In genomic region chr11:63951779-63952536, GRCh38 we compare ENCODE assay signal across 11 cellular contexts. TPM values are rescaled to one million over a fixed set of nuclear protein-coding genes. Genes with fewer than 3 reads are reported as not detected.
A peak's percentile ranks its signal among the peaks of the same experiment; 100 is the strongest.
DNase-seq lines count a peak whose midpoint lies in the region; ATAC-seq and TF ChIP-seq lines count a peak whose summit lies in the region.
"Had no signal": no experiment of that assay in that cellular context is flagged by ENCODE, and none has a peak within 500 bp of the region (broad histone marks: within the 10 kb centered on the region; RNA-seq: fewer than 3 reads in every experiment).

No MANE protein-coding gene starts in this region.

- H4K20me1 ChIP-seq in PC-9 (ENCODE audit: insufficient read depth), result peaks cover 4% of the 10 kb centered on the region

- H3K4me1 ChIP-seq in naive thymus-derived CD4-positive, alpha-beta T cell (ENCODE audit: control insufficient read depth in 2 of 2, insufficient read depth in 2 of 2, low read length in 2 of 2), result peaks cover 15 to 28% of the 10 kb centered on the region in 2 donors
- no peaks in the 10 kb centered on the region for H3K4me1 ChIP-seq in PC-9 (replicated peaks; ENCODE audit: insufficient read depth)
- H3K4me1 ChIP-seq: tibial nerve had no signal

- H3K27me3 ChIP-seq in HL-60 (ENCODE audit: insufficient read depth, poor library complexity, severe bottlenecking), result no peaks in the 10 kb centered on the region
- no peaks in the 10 kb centered on the region for H3K27me3 ChIP-seq in naive thymus-derived CD4-positive, alpha-beta T cell (ENCODE audit: control insufficient read depth in 2 of 2, insufficient read depth in 2 of 2, low read length in 2 of 2)
- H3K27me3 ChIP-seq in PC-9 (ENCODE audit: insufficient read depth, low read depth), result no peaks in the 10 kb centered on the region
- H3K27me3 ChIP-seq: tibial nerve had no signal

- peaks cover 20% of the 10 kb centered on the region for H3K4me1 Mint-ChIP-seq in activated T-cell treated with anti-CD3 and anti-CD28 coated beads, Interleukin-2, amount 50 U/mL, for 72 hours (ENCODE audit: low read depth)
- H3K4me1 Mint-ChIP-seq in naive thymus-derived CD4-positive, alpha-beta T cell, result peaks cover 15 to 29% (median 22%) of the 10 kb centered on the region in 7 donors

- H3F3A ChIP-seq in PC-9 (ENCODE audit: insufficient read depth, low read depth), result peaks cover 14% of the 10 kb centered on the region; the same call in 1 of the 2 replicates

- no peaks in the 10 kb centered on the region for H3K27me3 Mint-ChIP-seq in activated T-cell treated with anti-CD3 and anti-CD28 coated beads, Interleukin-2, amount 50 U/mL, for 72 hours (ENCODE audit: low read depth)
- H3K27me3 Mint-ChIP-seq in naive thymus-derived CD4-positive, alpha-beta T cell, result no peaks in the 10 kb centered on the region

- H3K9me3 Mint-ChIP-seq in activated T-cell treated with anti-CD3 and anti-CD28 coated beads, Interleukin-2, amount 50 U/mL, for 72 hours, result no peaks in the 10 kb centered on the region
- H3K9me3 Mint-ChIP-seq in naive thymus-derived CD4-positive, alpha-beta T cell, result no peaks in the 10 kb centered on the region

- BruUV-seq in PC-9 (replicated peaks; lab: Mats Ljungman, UMichigan), result no TSS peak

- H3K27ac ChIP-seq in HL-60 (replicated peaks) (peak overlapping the region; percentile 41), PC-9 (no peak overlapping the region)
- peak overlapping the region; percentile 41 for H3K27ac ChIP-seq in naive thymus-derived CD4-positive, alpha-beta T cell (ENCODE audit: low read depth, low read length)
- H3K27ac ChIP-seq: tibial nerve had no signal

- intact Hi-C loops in naive thymus-derived CD4-positive, alpha-beta T cell (cut with micrococcal nuclease), result no loop called here
- intact Hi-C loops in PC-9 (cut with micrococcal nuclease; ENCODE audit: unreplicated experiment), result no loop called here

- peak; percentile 75 to 90 for ATAC-seq in activated T-cell treated with anti-CD3 and anti-CD28 coated beads, Interleukin-2, amount 50 U/mL, for 72 hours (replicated peaks in 1 of 2)
- peak; percentile 32 for ATAC-seq in naive thymus-derived CD4-positive, alpha-beta T cell

- peaks cover 0 to 37% (median 0%) of the 10 kb centered on the region in 3 experiments for H3K36me3 ChIP-seq in naive thymus-derived CD4-positive, alpha-beta T cell (ENCODE audit: control insufficient read depth in 2 of 3, insufficient read depth in 3 of 3, low read length in 3 of 3)
- H3K36me3 ChIP-seq in PC-9 (ENCODE audit: low read depth), result peaks cover 27% of the 10 kb centered on the region

- no peak for TF ChIP-seq CTCF in GM10266 (IDR thresholded peaks at IDR 0.05; ENCODE audit: control insufficient read depth, insufficient read depth, low read depth, missing control alignments)
- no peak for TF ChIP-seq CTCF in HL-60 (IDR thresholded peaks at IDR 0.05; ENCODE audit: insufficient read depth, low read length)
- no peak for TF ChIP-seq CTCF in PC-9 (conservative IDR thresholded peaks at IDR 0.05)

- peak overlapping the region; percentile 79 for H3K27ac Mint-ChIP-seq in activated T-cell treated with anti-CD3 and anti-CD28 coated beads, Interleukin-2, amount 50 U/mL, for 72 hours
- peak overlapping the region; percentile 44 to 85 (median 71) for H3K27ac Mint-ChIP-seq in naive thymus-derived CD4-positive, alpha-beta T cell

- no peaks in the 10 kb centered on the region for H3K9me3 ChIP-seq in naive thymus-derived CD4-positive, alpha-beta T cell (ENCODE audit: control insufficient read depth in 2 of 3, low read length in 3 of 3)
- no peaks in the 10 kb centered on the region for H3K9me3 ChIP-seq in PC-9 (ENCODE audit: insufficient read depth, low read depth)
- H3K9me3 ChIP-seq: tibial nerve had no signal

- no peaks in the 10 kb centered on the region for H3K79me2 ChIP-seq in PC-9 (ENCODE audit: low read depth)

- H3K4me2 ChIP-seq in PC-9, result no peak overlapping the region

- H3K4me3 ChIP-seq in HL-60 (replicated peaks; ENCODE audit: insufficient read depth, low read length), result no peak overlapping the region
- H3K4me3 ChIP-seq in naive thymus-derived CD4-positive, alpha-beta T cell (ENCODE audit: low read length), result peak overlapping the region; percentile 13
- no peak overlapping the region for H3K4me3 ChIP-seq in PC-9
- H3K4me3 ChIP-seq: lung, tibial nerve had no signal

- H3K4me3 Mint-ChIP-seq in activated T-cell treated with anti-CD3 and anti-CD28 coated beads, Interleukin-2, amount 50 U/mL, for 72 hours, result peak overlapping the region; percentile 0 to 55
- peak overlapping the region; percentile 6 to 74 (median 51) for H3K4me3 Mint-ChIP-seq in naive thymus-derived CD4-positive, alpha-beta T cell

- DNase-seq in GM10266 (ENCODE audit: extremely low spot score), result peak; percentile 76
- peak in 1 of 2 experiments; percentile 67 for DNase-seq in HL-60 (ENCODE audit: low read depth in 1 of 2, low spot score in 1 of 2)
- DNase-seq in activated T-cell treated with anti-CD3 and anti-CD28 coated beads, Interleukin-2, amount 50 U/mL, for 72 hours, result peak; percentile 33 to 50
- DNase-seq in naive thymus-derived CD4-positive, alpha-beta T cell, result peak in 3 of 9 donors; percentile 15 to 36 (median 21)
- DNase-seq in HUDEP-2 (lab: John Stamatoyannopoulos, UW; ENCODE audit: unreplicated experiment in 76 of 76), result no peak
- no peak for DNase-seq in PC-9
- DNase-seq in hepatic stellate cell (ENCODE audit: low spot score), result no peak
- no peak for DNase-seq in NCI-H748 (lab: John Stamatoyannopoulos, UW; ENCODE audit: unreplicated experiment)
- DNase-seq: NCI-H748 treated with DMSO at 0.1 percent for 48 hours had no signal

- no peak overlapping the region for H2AFZ ChIP-seq in PC-9

- CTCF ChIA-PET in naive thymus-derived CD4-positive, alpha-beta T cell (lab: Charles Lee), result interaction anchor here (3.1 kb wide), 1 partner anchor 114 kb away, joined by 10 read pairs; no protein-coding TSS in a partner anchor
- CTCF ChIA-PET in PC-9 (lab: Charles Lee), result interaction anchor here (0.5 to 0.6 kb wide), 2 partner anchors 143 to 1057 kb away, joined by 13 to 14 read pairs; no protein-coding TSS in a partner anchor

- peaks cover 2 to 9% of the 10 kb centered on the region in 2 donors for H3K36me3 Mint-ChIP-seq in activated T-cell treated with anti-CD3 and anti-CD28 coated beads, Interleukin-2, amount 50 U/mL, for 72 hours (ENCODE audit: insufficient read depth in 2 of 2)
- peaks cover 4 to 33% (median 12%) of the 10 kb centered on the region in 5 donors for H3K36me3 Mint-ChIP-seq in naive thymus-derived CD4-positive, alpha-beta T cell

- H3K9me2 ChIP-seq in PC-9 (ENCODE audit: insufficient read depth), result no peaks in the 10 kb centered on the region

- POLR2A ChIA-PET in naive thymus-derived CD4-positive, alpha-beta T cell (lab: Charles Lee), result interaction anchor here (1.4 to 1.6 kb wide), 2 partner anchors 8 to 22 kb away, joined by 3 read pairs; partner anchors contain the start of gene COX8A
- POLR2A ChIA-PET in PC-9 (lab: Charles Lee; ENCODE audit: unreplicated experiment), result no interaction called here

RNA-seq across cellular contexts. Expression of gene NAA40, which starts 13.2 kb away (rescaled TPM):
- 10 to 100 TPM; 15.1 to 15.2 TPM for total RNA-seq in activated T-cell treated with anti-CD3 and anti-CD28 coated beads, Interleukin-2, amount 50 U/mL, for 72 hours
- 10 to 100 TPM; 21.0 to 39.8 (median 24.8) TPM for total RNA-seq in naive thymus-derived CD4-positive, alpha-beta T cell
- polyA plus RNA-seq in naive thymus-derived CD4-positive, alpha-beta T cell, result 10 to 100 TPM in 1 of 2 donors, 1 to 10 TPM in 1; 5.1 to 10.3 TPM
- 47.4 and 50.4 TPM in 2 replicates for total RNA-seq in PC-9 (2021)

RNA-seq across cellular contexts. Expression of gene COX8A, which starts 22.5 kb away (rescaled TPM):
- total RNA-seq in activated T-cell treated with anti-CD3 and anti-CD28 coated beads, Interleukin-2, amount 50 U/mL, for 72 hours, result 100 to 1,000 TPM; 310 to 319 TPM
- 100 to 1,000 TPM in 4 of 5 experiments, 10 to 100 TPM in 1; 90.9 to 363 (median 105) TPM for total RNA-seq in naive thymus-derived CD4-positive, alpha-beta T cell
- 100 to 1,000 TPM; 360 to 375 TPM for polyA plus RNA-seq in naive thymus-derived CD4-positive, alpha-beta T cell
- 521 and 547 TPM in 2 replicates for total RNA-seq in PC-9 (2021)

RNA-seq across cellular contexts. Expression of gene OTUB1, which starts 34.3 kb away (rescaled TPM):
- total RNA-seq in activated T-cell treated with anti-CD3 and anti-CD28 coated beads, Interleukin-2, amount 50 U/mL, for 72 hours, result 10 to 100 TPM; 62.8 to 72.8 TPM
- total RNA-seq in naive thymus-derived CD4-positive, alpha-beta T cell, result 10 to 100 TPM; 59.4 to 99.0 (median 72.5) TPM
- polyA plus RNA-seq in naive thymus-derived CD4-positive, alpha-beta T cell, result 100 to 1,000 TPM; 117 to 125 TPM
- 105 and 119 TPM in 2 replicates for total RNA-seq in PC-9 (2021)

RNA-seq across cellular contexts. Expression of gene RCOR2, which starts 35.0 kb away (rescaled TPM):
- total RNA-seq in activated T-cell treated with anti-CD3 and anti-CD28 coated beads, Interleukin-2, amount 50 U/mL, for 72 hours, result under 1 TPM; 0.39 to 0.96 TPM
- under 1 TPM in 1 of 5 experiments, not detected in 4; 0.07 TPM for total RNA-seq in naive thymus-derived CD4-positive, alpha-beta T cell
- not detected for polyA plus RNA-seq in naive thymus-derived CD4-positive, alpha-beta T cell
- total RNA-seq in PC-9 (2021), result 3.4 and 5.2 TPM in 2 replicates

Comparison
In these comparisons a context has a peak if more than half of its experiments do, and no peak if none do; other contexts are left out.
1. DNase-seq: peak in GM10266 (single experiment) and activated T-cell treated with anti-CD3 and anti-CD28 coated beads, Interleukin-2, amount 50 U/mL, for 72 hours (2 of 2); none in HUDEP-2 (0 of 76), PC-9 (0 of 2), hepatic stellate cell (single experiment) and NCI-H748 (single experiment).